12 cellular contexts compared by ENCODE assay signal in genomic region chr14:89750206-89750867, GRCh38.
DNase-seq lines count a peak whose midpoint lies in the region; ATAC-seq and TF ChIP-seq lines count a peak whose summit lies in the region.
"Had no signal": no experiment of that assay in that cellular context is flagged by ENCODE, and none has a peak within 500 bp of the region (broad histone marks: within the 10 kb centered on the region; RNA-seq: fewer than 3 reads in every experiment).

No MANE protein-coding gene starts in this region.

- ATAC-seq in left ventricle myocardium superior, result peak; percentile 73

- H3K9ac ChIP-seq in adipocyte (ENCODE audit: low read length), result no peak overlapping the region

- H3K27me3 ChIP-seq in adipocyte (replicated peaks; ENCODE audit: control insufficient read depth, insufficient read depth, low read length) (no peaks in the 10 kb centered on the region), H7 (ENCODE audit: control insufficient read depth, insufficient read depth, low read length) (no peaks in the 10 kb centered on the region)
- H3K27me3 ChIP-seq: pancreas had no signal

- DNase-seq in GM03348 (ENCODE audit: low spot score) (peak; percentile 9), adipocyte (ENCODE audit: low read depth) (peak; percentile 52), left ventricle myocardium superior (no peak), nucleus accumbens (lab: John Stamatoyannopoulos, UW) (no peak), H7 (no peak)
- DNase-seq in stimulated activated CD4-positive, alpha-beta T cell treated with anti-CD3 and anti-CD28 coated beads, Interleukin-12 subunit alpha, Interleukin-12 subunit beta, amount 100 ng/mL, for 4 hours, result no peak
- DNase-seq: glutamatergic neuron, NCI-H1694 treated with DMSO at 0.1 percent for 48 hours, NCI-H524 treated with DMSO at 0.1 percent for 48 hours, pancreas had no signal

- POLR2A ChIA-PET in HEK293 (lab: Yijun Ruan, JAX), result no interaction called here

- no peaks in the 10 kb centered on the region for H3K4me1 ChIP-seq in HEK293 (ENCODE audit: control insufficient read depth, insufficient read depth, low read length)
- peaks cover 21% of the 10 kb centered on the region for H3K4me1 ChIP-seq in adipocyte (ENCODE audit: control insufficient read depth, insufficient read depth, low read length)

- CTCF ChIA-PET in HEK293 (lab: Yijun Ruan, JAX), result interaction anchor here (0.5 to 0.6 kb wide), 2 partner anchors 59 to 63 kb away, joined by 3 to 5 read pairs; no protein-coding TSS in a partner anchor

- H3K4me3 ChIP-seq in HEK293 (ENCODE audit: low read depth, low read length), result no peak overlapping the region
- no peak overlapping the region for H3K4me3 ChIP-seq in adipocyte (ENCODE audit: low read length)
- no peak overlapping the region for H3K4me3 ChIP-seq in H7 (ENCODE audit: insufficient read depth, low read depth, low read length)
- H3K4me3 ChIP-seq: lung, pancreas had no signal

- intact Hi-C loops in left ventricle myocardium superior (cut with micrococcal nuclease), result no loop called here

- H3K9me3 ChIP-seq in HEK293 (ENCODE audit: control insufficient read depth, insufficient read depth, low read depth, low read length) (no peaks in the 10 kb centered on the region), adipocyte (ENCODE audit: control insufficient read depth, low read length) (no peaks in the 10 kb centered on the region)
- H3K9me3 ChIP-seq: pancreas had no signal

- TF ChIP-seq CTCF in HEK293 (tag by site-specific recombination; IDR thresholded peaks at IDR 0.05), result no peak

- no peaks in the 10 kb centered on the region for H3K36me3 ChIP-seq in HEK293 (ENCODE audit: control insufficient read depth in 2 of 2, insufficient read depth in 1 of 2, low read length in 2 of 2)
- H3K36me3 ChIP-seq in adipocyte (ENCODE audit: control insufficient read depth, insufficient read depth, low read length, severe bottlenecking), result no peaks in the 10 kb centered on the region
- no peaks in the 10 kb centered on the region for H3K36me3 ChIP-seq in H7 (replicated peaks; ENCODE audit: control insufficient read depth, insufficient read depth, low read length)
- H3K36me3 ChIP-seq: pancreas had no signal

- H3K27ac ChIP-seq in HEK293 (ENCODE audit: extremely low read depth, low read depth, low read length), result no peak overlapping the region
- H3K27ac ChIP-seq: pancreas had no signal

TF ChIP-seq in HEK293, 187 proteins besides CTCF, POLR2A, EP300 and RAD21:
- TF ChIP-seq AEBP2 (tag by site-specific recombination; IDR thresholded peaks at IDR 0.05; ENCODE audit: borderline replicate concordance) (no peak), ZNF391 (tag by site-specific recombination; IDR thresholded peaks at IDR 0.05; ENCODE audit: borderline replicate concordance, low read depth) (no peak), PATZ1 (tag by site-specific recombination; IDR thresholded peaks at IDR 0.05) (no peak), ZBTB20 (tag by site-specific recombination; IDR thresholded peaks at IDR 0.05) (peak; percentile 62; the same call in 1 of the 2 replicates), ELK4 (IDR thresholded peaks at IDR 0.05; ENCODE audit: borderline replicate concordance, low read depth, low read length) (no peak), ZNF138 (tag by site-specific recombination; IDR thresholded peaks at IDR 0.05; ENCODE audit: borderline replicate concordance) (no peak), SALL2 (tag by site-specific recombination; IDR thresholded peaks at IDR 0.05; ENCODE audit: borderline replicate concordance) (no peak), REPIN1 (tag by site-specific recombination; IDR thresholded peaks at IDR 0.05; ENCODE audit: low read depth) (no peak), ZNF140 (tag by site-specific recombination; IDR thresholded peaks at IDR 0.05) (no peak)
TF ChIP-seq in HEK293: peak in this region for 1.

Comparison
In these comparisons a context has a peak if more than half of its experiments do, and no peak if none do; other contexts are left out.
1. DNase-seq: peak in GM03348 (single experiment) and adipocyte (single experiment); none in left ventricle myocardium superior (single experiment), stimulated activated CD4-positive, alpha-beta T cell treated with anti-CD3 and anti-CD28 coated beads, Interleukin-12 subunit alpha, Interleukin-12 subunit beta, amount 100 ng/mL, for 4 hours (single experiment), nucleus accumbens (0 of 56) and H7 (single experiment).